Comparison of ENCODE assay signal across 1 cellular context in the genomic region with DNA sequence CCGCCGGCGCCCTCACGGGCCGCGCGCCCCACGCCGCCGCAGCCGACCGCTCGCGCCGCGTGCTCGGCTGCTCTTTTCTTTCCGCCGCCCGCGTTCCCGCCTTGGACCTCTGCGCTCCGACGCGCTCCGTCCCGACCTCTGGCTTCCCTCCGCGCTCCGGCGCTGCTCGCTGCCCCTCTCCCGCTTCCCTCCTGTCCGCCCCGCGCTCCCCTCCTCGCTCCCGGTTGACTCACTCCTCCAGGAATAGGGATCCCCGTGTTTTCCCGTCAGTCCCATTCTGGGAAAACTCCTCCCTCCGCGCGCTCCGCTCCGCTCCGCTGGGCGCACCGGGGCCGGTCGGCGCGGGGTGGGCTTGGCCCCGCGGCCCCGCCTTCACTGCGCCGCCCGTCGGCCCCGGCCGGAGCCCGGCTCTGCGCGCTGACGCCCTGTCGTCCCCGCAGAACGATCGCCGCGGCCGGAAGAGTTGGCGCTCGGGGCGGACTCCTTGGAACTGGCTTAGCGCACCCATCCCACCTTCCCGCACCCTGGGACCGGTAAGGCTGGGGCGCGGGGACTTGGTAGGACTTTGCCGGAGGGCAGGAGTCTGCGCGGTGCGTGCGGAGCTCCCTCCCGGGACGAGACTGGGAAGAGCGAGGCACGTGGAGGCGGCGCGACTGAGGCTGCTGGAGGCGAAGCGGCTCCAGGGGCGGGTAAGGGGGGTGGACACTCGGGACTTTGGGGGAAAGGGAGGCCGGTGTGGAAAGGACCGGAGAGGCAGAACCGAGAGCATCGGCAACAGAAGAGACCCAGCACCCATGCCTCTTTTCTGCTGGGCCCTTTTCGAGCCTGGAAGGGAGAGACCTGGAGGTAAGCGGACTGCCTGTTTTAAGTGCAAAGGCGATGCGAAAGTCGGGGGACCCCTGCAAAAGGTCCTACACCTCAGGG.
TF ChIP-seq lines count a peak whose summit lies in the region.

No MANE protein-coding gene starts in this region.

TF ChIP-seq in HEK293, 187 proteins besides CTCF, POLR2A, EP300 and RAD21 (continued from another document):
- TF ChIP-seq, protein P1, sequence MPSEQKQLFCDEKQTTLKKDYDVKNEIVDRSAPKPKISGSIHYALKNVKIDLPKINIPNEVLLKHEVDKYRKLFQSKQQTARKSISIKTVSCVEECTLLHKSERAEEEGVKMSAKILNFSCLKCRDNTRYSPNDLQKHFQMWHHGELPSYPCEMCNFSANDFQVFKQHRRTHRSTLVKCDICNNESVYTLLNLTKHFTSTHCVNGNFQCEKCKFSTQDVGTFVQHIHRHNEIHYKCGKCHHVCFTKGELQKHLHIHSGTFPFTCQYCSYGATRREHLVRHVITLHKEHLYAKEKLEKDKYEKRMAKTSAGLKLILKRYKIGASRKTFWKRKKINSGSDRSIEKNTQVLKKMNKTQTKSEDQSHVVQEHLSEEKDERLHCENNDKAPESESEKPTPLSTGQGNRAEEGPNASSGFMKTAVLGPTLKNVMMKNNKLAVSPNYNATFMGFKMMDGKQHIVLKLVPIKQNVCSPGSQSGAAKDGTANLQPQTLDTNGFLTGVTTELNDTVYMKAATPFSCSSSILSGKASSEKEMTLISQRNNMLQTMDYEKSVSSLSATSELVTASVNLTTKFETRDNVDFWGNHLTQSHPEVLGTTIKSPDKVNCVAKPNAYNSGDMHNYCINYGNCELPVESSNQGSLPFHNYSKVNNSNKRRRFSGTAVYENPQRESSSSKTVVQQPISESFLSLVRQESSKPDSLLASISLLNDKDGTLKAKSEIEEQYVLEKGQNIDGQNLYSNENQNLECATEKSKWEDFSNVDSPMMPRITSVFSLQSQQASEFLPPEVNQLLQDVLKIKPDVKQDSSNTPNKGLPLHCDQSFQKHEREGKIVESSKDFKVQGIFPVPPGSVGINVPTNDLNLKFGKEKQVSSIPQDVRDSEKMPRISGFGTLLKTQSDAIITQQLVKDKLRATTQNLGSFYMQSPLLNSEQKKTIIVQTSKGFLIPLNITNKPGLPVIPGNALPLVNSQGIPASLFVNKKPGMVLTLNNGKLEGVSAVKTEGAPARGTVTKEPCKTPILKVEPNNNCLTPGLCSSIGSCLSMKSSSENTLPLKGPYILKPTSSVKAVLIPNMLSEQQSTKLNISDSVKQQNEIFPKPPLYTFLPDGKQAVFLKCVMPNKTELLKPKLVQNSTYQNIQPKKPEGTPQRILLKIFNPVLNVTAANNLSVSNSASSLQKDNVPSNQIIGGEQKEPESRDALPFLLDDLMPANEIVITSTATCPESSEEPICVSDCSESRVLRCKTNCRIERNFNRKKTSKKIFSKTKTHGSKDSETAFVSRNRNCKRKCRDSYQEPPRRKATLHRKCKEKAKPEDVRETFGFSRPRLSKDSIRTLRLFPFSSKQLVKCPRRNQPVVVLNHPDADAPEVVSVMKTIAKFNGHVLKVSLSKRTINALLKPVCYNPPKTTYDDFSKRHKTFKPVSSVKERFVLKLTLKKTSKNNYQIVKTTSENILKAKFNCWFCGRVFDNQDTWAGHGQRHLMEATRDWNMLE (tag by site-specific recombination; conservative IDR thresholded peaks at IDR 0.05; ENCODE audit: low read depth): no peak
- TF ChIP-seq ZNF23 (tag by site-specific recombination; IDR thresholded peaks at IDR 0.05; ENCODE audit: borderline replicate concordance) (no peak), BCL11A (tag by site-specific recombination; IDR thresholded peaks at IDR 0.05; ENCODE audit: low read depth) (no peak), ZNF114 (tag by site-specific recombination; IDR thresholded peaks at IDR 0.05) (no peak), ZNF561 (tag by site-specific recombination; IDR thresholded peaks at IDR 0.05; ENCODE audit: borderline replicate concordance) (no peak), HOXC10 (CRISPR knock-in tag; IDR thresholded peaks at IDR 0.05) (no peak), SCRT2 (tag by site-specific recombination; IDR thresholded peaks at IDR 0.05) (no peak), ZNF112 (tag by site-specific recombination; IDR thresholded peaks at IDR 0.05) (no peak), ZNF221 (tag by site-specific recombination; IDR thresholded peaks at IDR 0.05; ENCODE audit: borderline replicate concordance) (no peak), MZF1 (tag by site-specific recombination; IDR thresholded peaks at IDR 0.05; ENCODE audit: borderline replicate concordance) (no peak), ZNF423 (tag by site-specific recombination; IDR thresholded peaks at IDR 0.05) (peak; percentile 59; the same call in 1 of the 2 replicates), ZNF624 (tag by site-specific recombination; IDR thresholded peaks at IDR 0.05) (no peak)
- TF ChIP-seq, protein P2, sequence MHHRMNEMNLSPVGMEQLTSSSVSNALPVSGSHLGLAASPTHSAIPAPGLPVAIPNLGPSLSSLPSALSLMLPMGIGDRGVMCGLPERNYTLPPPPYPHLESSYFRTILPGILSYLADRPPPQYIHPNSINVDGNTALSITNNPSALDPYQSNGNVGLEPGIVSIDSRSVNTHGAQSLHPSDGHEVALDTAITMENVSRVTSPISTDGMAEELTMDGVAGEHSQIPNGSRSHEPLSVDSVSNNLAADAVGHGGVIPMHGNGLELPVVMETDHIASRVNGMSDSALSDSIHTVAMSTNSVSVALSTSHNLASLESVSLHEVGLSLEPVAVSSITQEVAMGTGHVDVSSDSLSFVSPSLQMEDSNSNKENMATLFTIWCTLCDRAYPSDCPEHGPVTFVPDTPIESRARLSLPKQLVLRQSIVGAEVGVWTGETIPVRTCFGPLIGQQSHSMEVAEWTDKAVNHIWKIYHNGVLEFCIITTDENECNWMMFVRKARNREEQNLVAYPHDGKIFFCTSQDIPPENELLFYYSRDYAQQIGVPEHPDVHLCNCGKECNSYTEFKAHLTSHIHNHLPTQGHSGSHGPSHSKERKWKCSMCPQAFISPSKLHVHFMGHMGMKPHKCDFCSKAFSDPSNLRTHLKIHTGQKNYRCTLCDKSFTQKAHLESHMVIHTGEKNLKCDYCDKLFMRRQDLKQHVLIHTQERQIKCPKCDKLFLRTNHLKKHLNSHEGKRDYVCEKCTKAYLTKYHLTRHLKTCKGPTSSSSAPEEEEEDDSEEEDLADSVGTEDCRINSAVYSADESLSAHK (tag by site-specific recombination; IDR thresholded peaks at IDR 0.05): no peak
- TF ChIP-seq, protein P3, sequence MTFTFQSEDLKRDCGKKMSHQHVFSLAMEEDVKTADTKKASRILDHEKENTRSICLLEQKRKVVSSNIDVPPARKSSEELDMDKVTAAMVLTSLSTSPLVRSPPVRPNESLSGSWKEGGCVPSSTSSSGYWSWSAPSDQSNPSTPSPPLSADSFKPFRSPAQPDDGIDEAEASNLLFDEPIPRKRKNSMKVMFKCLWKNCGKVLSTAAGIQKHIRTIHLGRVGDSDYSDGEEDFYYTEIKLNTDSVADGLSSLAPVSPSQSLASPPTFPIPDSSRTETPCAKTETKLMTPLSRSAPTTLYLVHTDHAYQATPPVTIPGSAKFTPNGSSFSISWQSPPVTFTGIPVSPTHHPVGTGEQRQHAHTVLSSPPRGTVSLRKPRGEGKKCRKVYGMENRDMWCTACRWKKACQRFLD (tag by site-specific recombination; IDR thresholded peaks at IDR 0.05): no peak
TF ChIP-seq in HEK293: peak in this region for 39.
